ENCODE assay signal across 10 cellular contexts in the genomic region with DNA sequence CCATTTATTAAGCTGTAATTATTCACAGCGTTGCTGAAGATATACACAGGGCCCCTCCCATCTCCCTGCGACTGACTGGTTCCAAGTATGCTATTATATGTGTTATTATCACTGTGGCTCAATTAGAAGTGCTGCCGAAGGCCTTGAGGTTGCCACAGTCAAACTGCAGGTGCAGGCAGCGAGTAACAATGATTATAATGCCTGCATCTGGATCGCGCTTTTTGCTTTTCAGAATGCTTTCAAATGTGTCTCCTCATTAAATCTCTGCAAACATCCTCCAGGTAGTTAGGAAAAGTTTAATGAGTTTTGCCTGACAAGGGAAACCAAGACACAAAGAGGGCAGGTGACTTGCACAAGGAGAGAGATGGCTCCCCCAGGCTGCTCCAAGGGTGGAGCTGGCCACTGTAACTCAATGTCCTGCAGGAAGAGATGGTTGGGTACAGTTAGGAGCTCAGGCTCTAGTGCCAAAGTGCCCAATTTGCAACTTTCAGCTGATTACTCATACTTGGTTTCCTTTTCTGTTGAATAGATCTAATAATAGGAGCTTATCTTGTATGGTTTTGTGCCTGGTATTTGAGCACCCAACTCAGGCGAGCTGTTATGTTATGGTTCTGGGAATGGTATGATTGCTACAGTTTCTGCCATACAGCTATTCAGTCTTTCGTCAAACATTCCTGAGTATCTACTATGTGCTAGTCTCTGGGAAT. TPM values are rescaled to one million over a fixed set of nuclear protein-coding genes. Genes with fewer than 3 reads are reported as not detected.
DNase-seq lines count a peak whose midpoint lies in the region; ATAC-seq and FAIRE-seq lines count a peak whose summit lies in the region.
"Had no signal": no experiment of that assay in that cellular context is flagged by ENCODE, and none has a peak within 500 bp of the region (broad histone marks: within the 10 kb centered on the region; RNA-seq: fewer than 3 reads in every experiment).

No MANE protein-coding gene starts in this region.

- peaks cover 48 to 54% (median 51%) of the 10 kb centered on the region in 3 donors for H3K4me1 Mint-ChIP-seq in IgD-negative memory B cell
- peaks cover 69% of the 10 kb centered on the region for H3K4me1 Mint-ChIP-seq in activated T-helper 2 cell treated with anti-CD3 and anti-CD28 coated beads, Interferon-gamma antibody, Interleukin-2, Interleukin-4, amounts not matched to agents 10 μg/mL and 5 μg/mL and 100 μg/mL, durations not matched to agents 14 hours and 24 hours and 36 hours (ENCODE audit: low read depth)
- peaks cover 62 to 82% (median 74%) of the 10 kb centered on the region in 7 donors for H3K4me1 Mint-ChIP-seq in naive thymus-derived CD4-positive, alpha-beta T cell

- H3K27ac Mint-ChIP-seq in IgD-negative memory B cell = peak overlapping the region; percentile 79 to 97 (median 95)
- H3K27ac Mint-ChIP-seq in activated T-helper 2 cell treated with anti-CD3 and anti-CD28 coated beads, Interferon-gamma antibody, Interleukin-2, Interleukin-4, amounts not matched to agents 10 μg/mL and 5 μg/mL and 100 μg/mL, durations not matched to agents 14 hours and 24 hours and 36 hours = peak overlapping the region; percentile 69
- H3K27ac Mint-ChIP-seq in naive thymus-derived CD4-positive, alpha-beta T cell = peak overlapping the region; percentile 91 to 98 (median 96)

- peak overlapping the region; percentile 80 for H3K27ac ChIP-seq in naive thymus-derived CD4-positive, alpha-beta T cell (ENCODE audit: low read depth, low read length)
- H3K27ac ChIP-seq: prostate gland had no signal

- peak overlapping the region; percentile 31 for H3K4me3 ChIP-seq in naive thymus-derived CD4-positive, alpha-beta T cell (ENCODE audit: low read length)
- H3K4me3 ChIP-seq: prostate gland had no signal

- H3K9me3 ChIP-seq in naive thymus-derived CD4-positive, alpha-beta T cell (ENCODE audit: control insufficient read depth in 2 of 3, low read length in 3 of 3) = no peaks in the 10 kb centered on the region
- H3K9me3 ChIP-seq: prostate gland had no signal

- H3K4me3 Mint-ChIP-seq in IgD-negative memory B cell = peak overlapping the region; percentile 70 to 89 (median 80)
- H3K4me3 Mint-ChIP-seq in activated T-helper 2 cell treated with anti-CD3 and anti-CD28 coated beads, Interferon-gamma antibody, Interleukin-2, Interleukin-4, amounts not matched to agents 10 μg/mL and 5 μg/mL and 100 μg/mL, durations not matched to agents 14 hours and 24 hours and 36 hours (ENCODE audit: low read depth) = peak overlapping the region; percentile 78
- H3K4me3 Mint-ChIP-seq in naive thymus-derived CD4-positive, alpha-beta T cell = peak overlapping the region; percentile 67 to 91 (median 84)

- no peaks in the 10 kb centered on the region for H3K27me3 ChIP-seq in naive thymus-derived CD4-positive, alpha-beta T cell (ENCODE audit: control insufficient read depth in 2 of 2, insufficient read depth in 2 of 2, low read length in 2 of 2)

- no peaks in the 10 kb centered on the region for H3K36me3 Mint-ChIP-seq in IgD-negative memory B cell
- peaks cover 11% of the 10 kb centered on the region for H3K36me3 Mint-ChIP-seq in activated T-helper 2 cell treated with anti-CD3 and anti-CD28 coated beads, Interferon-gamma antibody, Interleukin-2, Interleukin-4, amounts not matched to agents 10 μg/mL and 5 μg/mL and 100 μg/mL, durations not matched to agents 14 hours and 24 hours and 36 hours (ENCODE audit: low read depth)
- peaks cover 0 to 6% (median 0%) of the 10 kb centered on the region in 5 donors for H3K36me3 Mint-ChIP-seq in naive thymus-derived CD4-positive, alpha-beta T cell

- CTCF ChIA-PET in naive thymus-derived CD4-positive, alpha-beta T cell (lab: Charles Lee) = interaction anchor here (0.6 to 3.0 kb wide), 5 partner anchors 9 to 76 kb away, joined by 3 to 16 read pairs (median 12); no protein-coding TSS in a partner anchor

- no peaks in the 10 kb centered on the region for H3K36me3 ChIP-seq in naive thymus-derived CD4-positive, alpha-beta T cell (ENCODE audit: control insufficient read depth in 2 of 3, insufficient read depth in 3 of 3, low read length in 3 of 3)
- H3K36me3 ChIP-seq: prostate gland had no signal

- peak; percentile 22 for ATAC-seq in GM18498 (IDR thresholded peaks at IDR 0.05; ENCODE audit: unreplicated experiment)
- ATAC-seq in naive thymus-derived CD4-positive, alpha-beta T cell = no peak

- intact Hi-C loops in activated T-helper 2 cell treated with anti-CD3 and anti-CD28 coated beads, Interferon-gamma antibody, Interleukin-2, Interleukin-4, amounts not matched to agents 10 μg/mL and 5 μg/mL and 100 μg/mL, durations not matched to agents 14 hours and 24 hours and 36 hours (cut with micrococcal nuclease) = no loop called here
- intact Hi-C loops in naive thymus-derived CD4-positive, alpha-beta T cell (cut with micrococcal nuclease) = loop anchor here (2.0 to 5.0 kb wide), 4 partner anchors 23 to 874 kb away; partner anchors contain the start of genes DICER1 (in 2 of the 2) and AK7 (in 1 of the 2)

- H3K27me3 Mint-ChIP-seq in IgD-negative memory B cell = no peaks in the 10 kb centered on the region
- H3K27me3 Mint-ChIP-seq in activated T-helper 2 cell treated with anti-CD3 and anti-CD28 coated beads, Interferon-gamma antibody, Interleukin-2, Interleukin-4, amounts not matched to agents 10 μg/mL and 5 μg/mL and 100 μg/mL, durations not matched to agents 14 hours and 24 hours and 36 hours (ENCODE audit: low read depth) = no peaks in the 10 kb centered on the region
- H3K27me3 Mint-ChIP-seq in naive thymus-derived CD4-positive, alpha-beta T cell = no peaks in the 10 kb centered on the region

- POLR2A ChIA-PET in naive thymus-derived CD4-positive, alpha-beta T cell (lab: Charles Lee) = interaction anchor here (0.8 to 17.2 kb wide), 6 partner anchors 9 to 82 kb away, joined by 3 to 255 read pairs (median 4); partner anchors contain the start of gene GLRX5

- DNase-seq in activated T-helper 2 cell treated with anti-CD3 and anti-CD28 coated beads, Interferon-gamma antibody, Interleukin-2, Interleukin-4, amounts not matched to agents 10 μg/mL and 5 μg/mL and 100 μg/mL, durations not matched to agents 14 hours and 24 hours and 36 hours (ENCODE audit: low spot score) = no peak
- no peak for DNase-seq in naive thymus-derived CD4-positive, alpha-beta T cell
- DNase-seq in NCI-H1694 treated with DMSO at 0.1 percent for 48 hours (lab: John Stamatoyannopoulos, UW) (no peak), GOT3 (lab: John Stamatoyannopoulos, UW) (no peak), RCC 7860 (ENCODE audit: low spot score) (no peak)
- no peak for DNase-seq in stimulated activated CD4-positive, alpha-beta T cell treated with anti-CD3 and anti-CD28 coated beads, Interleukin-4, amount 100 ng/mL, for 24 hours
- DNase-seq: activated gamma-delta T cell treated with Interleukin-2 at 50 U/mL for 16 hours had no signal

- H3K9me3 Mint-ChIP-seq in IgD-negative memory B cell = no peaks in the 10 kb centered on the region
- no peaks in the 10 kb centered on the region for H3K9me3 Mint-ChIP-seq in activated T-helper 2 cell treated with anti-CD3 and anti-CD28 coated beads, Interferon-gamma antibody, Interleukin-2, Interleukin-4, amounts not matched to agents 10 μg/mL and 5 μg/mL and 100 μg/mL, durations not matched to agents 14 hours and 24 hours and 36 hours
- H3K9me3 Mint-ChIP-seq in naive thymus-derived CD4-positive, alpha-beta T cell = peaks cover 0 to 1% (median 0%) of the 10 kb centered on the region in 11 donors

- H3K4me1 ChIP-seq in naive thymus-derived CD4-positive, alpha-beta T cell (ENCODE audit: control insufficient read depth in 2 of 2, insufficient read depth in 2 of 2, low read length in 2 of 2) = peaks cover 79% of the 10 kb centered on the region in 2 donors

- FAIRE-seq in RCC 7860 (lab: Jason Lieb, UNC) = no peak

RNA-seq across cellular contexts. Expression of gene SYNE3, which starts 1.7 kb away (rescaled TPM):
- 8.8 TPM for polyA plus RNA-seq in IgD-negative memory B cell
- 36.5 and 40.1 TPM in 2 replicates for total RNA-seq in activated T-helper 2 cell treated with anti-CD3 and anti-CD28 coated beads, Interferon-gamma antibody, Interleukin-2, Interleukin-4, amounts not matched to agents 10 μg/mL and 5 μg/mL and 100 μg/mL, durations not matched to agents 14 hours and 24 hours and 36 hours
- total RNA-seq in naive thymus-derived CD4-positive, alpha-beta T cell = 10 to 100 TPM; 46.7 to 83.9 (median 52.5) TPM
- polyA plus RNA-seq in naive thymus-derived CD4-positive, alpha-beta T cell = 1 to 10 TPM; 6.8 to 7.0 TPM

RNA-seq across cellular contexts. Expression of gene GLRX5, which starts 16.7 kb away (rescaled TPM):
- polyA plus RNA-seq in IgD-negative memory B cell = 34.5 TPM
- 32.4 and 39.4 TPM in 2 replicates for total RNA-seq in activated T-helper 2 cell treated with anti-CD3 and anti-CD28 coated beads, Interferon-gamma antibody, Interleukin-2, Interleukin-4, amounts not matched to agents 10 μg/mL and 5 μg/mL and 100 μg/mL, durations not matched to agents 14 hours and 24 hours and 36 hours
- 10 to 100 TPM; 12.3 to 31.6 (median 19.8) TPM for total RNA-seq in naive thymus-derived CD4-positive, alpha-beta T cell
- polyA plus RNA-seq in naive thymus-derived CD4-positive, alpha-beta T cell = 10 to 100 TPM; 55.2 to 56.9 TPM
